ENCODE assay signal across 9 cellular contexts in the genomic region with DNA sequence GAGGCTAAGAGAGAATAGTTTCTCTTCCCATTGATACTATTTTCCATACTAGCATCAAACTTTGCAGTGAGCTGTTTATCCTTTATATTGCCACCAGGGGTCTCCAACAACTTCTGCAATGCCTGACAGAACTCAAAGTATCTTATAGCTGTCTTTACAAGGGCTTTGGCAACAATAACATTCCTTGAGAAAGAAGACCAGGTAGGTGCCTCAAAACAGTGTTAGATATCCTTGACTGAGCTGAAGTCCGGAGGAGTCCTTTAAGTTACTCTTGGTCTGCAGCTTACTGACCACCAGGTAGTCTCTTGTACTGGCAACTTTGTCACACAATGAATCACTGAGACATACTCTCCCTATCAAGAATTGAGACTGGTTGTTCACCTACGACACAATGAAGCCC. TPM values are rescaled to one million over a fixed set of nuclear protein-coding genes. Genes with fewer than 3 reads are reported as not detected.
DNase-seq lines count a peak whose midpoint lies in the region; ATAC-seq, FAIRE-seq and TF ChIP-seq lines count a peak whose summit lies in the region.
"Had no signal": no experiment of that assay in that cellular context is flagged by ENCODE, and none has a peak within 500 bp of the region (broad histone marks: within the 10 kb centered on the region; RNA-seq: fewer than 3 reads in every experiment).

No MANE protein-coding gene starts in this region.

- H3K4me1 ChIP-seq in KMS-11 (ENCODE audit: low read depth, poor library complexity, severe bottlenecking) (no peaks in the 10 kb centered on the region), pancreas (no peaks in the 10 kb centered on the region)

- no peaks in the 10 kb centered on the region for H3K27me3 ChIP-seq in KMS-11 (ENCODE audit: insufficient read depth, low read depth)
- H3K27me3 ChIP-seq in pancreas = no peaks in the 10 kb centered on the region

- H2AFZ ChIP-seq in KMS-11 (ENCODE audit: low read depth) = no peak overlapping the region

- DNase-seq in DMS53 (lab: John Stamatoyannopoulos, UW) = peak; percentile 78
- no peak for DNase-seq in T-helper 17 cell
- peak; percentile 69 for DNase-seq in fibroblast of mammary gland (ENCODE audit: low read depth)
- DNase-seq in pancreas = no peak
- DNase-seq in T-helper 2 cell treated with Interferon-gamma antibody and Interleukin-4, amounts not matched to agents 5 μg/mL and 100 μg/mL, for 36 hours (ENCODE audit: low spot score) = no peak

- peak; percentile 41 for FAIRE-seq in pancreas (lab: Jason Lieb, UNC)

- no peak overlapping the region for H3K9ac ChIP-seq in KMS-11

- no peaks in the 10 kb centered on the region for H4K20me1 ChIP-seq in KMS-11 (ENCODE audit: insufficient read depth)

- no peaks in the 10 kb centered on the region for H3K79me2 ChIP-seq in KMS-11 (ENCODE audit: insufficient read depth, low read depth)

- no peak overlapping the region for H3K4me3 ChIP-seq in KMS-11 (IDR thresholded peaks at IDR 0.05; ENCODE audit: insufficient read depth, low read depth, low read length)
- no peak overlapping the region for H3K4me3 ChIP-seq in fibroblast of mammary gland (ENCODE audit: control insufficient read depth, low read depth, low read length)
- H3K4me3 ChIP-seq in pancreas = no peak overlapping the region
- H3K4me3 ChIP-seq: skin epidermis had no signal

- no peaks in the 10 kb centered on the region for H3K36me3 Mint-ChIP-seq in T-helper 17 cell (ENCODE audit: low read depth)
- H3K36me3 Mint-ChIP-seq in T-helper 2 cell treated with Interferon-gamma antibody and Interleukin-4, amounts not matched to agents 5 μg/mL and 100 μg/mL, for 36 hours (ENCODE audit: low read depth) = no peaks in the 10 kb centered on the region

- no peaks in the 10 kb centered on the region for H3K4me1 Mint-ChIP-seq in T-helper 17 cell
- no peaks in the 10 kb centered on the region for H3K4me1 Mint-ChIP-seq in T-helper 2 cell treated with Interferon-gamma antibody and Interleukin-4, amounts not matched to agents 5 μg/mL and 100 μg/mL, for 36 hours (ENCODE audit: low read depth)

- H3K9me3 ChIP-seq in T-helper 17 cell (ENCODE audit: control insufficient read depth, low read length, poor library complexity, severe bottlenecking) = no peaks in the 10 kb centered on the region
- H3K9me3 ChIP-seq in pancreas = no peaks in the 10 kb centered on the region

- H3K27ac ChIP-seq in 22Rv1 (no peak overlapping the region), KMS-11 (no peak overlapping the region), pancreas (no peak overlapping the region)
- H3K27ac ChIP-seq: skin epidermis had no signal

- no peak overlapping the region for H3K4me3 Mint-ChIP-seq in T-helper 17 cell
- H3K4me3 Mint-ChIP-seq in T-helper 2 cell treated with Interferon-gamma antibody and Interleukin-4, amounts not matched to agents 5 μg/mL and 100 μg/mL, for 36 hours = no peak overlapping the region

- H3K27ac Mint-ChIP-seq in T-helper 17 cell = no peak overlapping the region
- H3K27ac Mint-ChIP-seq in T-helper 2 cell treated with Interferon-gamma antibody and Interleukin-4, amounts not matched to agents 5 μg/mL and 100 μg/mL, for 36 hours = no peak overlapping the region

- H3K36me3 ChIP-seq in KMS-11 (ENCODE audit: insufficient read depth) (no peaks in the 10 kb centered on the region), pancreas (no peaks in the 10 kb centered on the region)

- no peaks in the 10 kb centered on the region for H3K27me3 Mint-ChIP-seq in T-helper 17 cell
- peaks cover 21% of the 10 kb centered on the region for H3K27me3 Mint-ChIP-seq in T-helper 2 cell treated with Interferon-gamma antibody and Interleukin-4, amounts not matched to agents 5 μg/mL and 100 μg/mL, for 36 hours (ENCODE audit: low read depth)

- intact Hi-C loops in pancreas (cut with DNase I) = no loop called here

- TF ChIP-seq CTCF in 22Rv1 (IDR thresholded peaks at IDR 0.05) = peak; percentile 95
- TF ChIP-seq CTCF in KMS-11 (conservative IDR thresholded peaks at IDR 0.05; ENCODE audit: low read depth, low read length) = peak; percentile 87
- peak; percentile 84 for TF ChIP-seq CTCF in fibroblast of mammary gland (conservative IDR thresholded peaks at IDR 0.05; ENCODE audit: control insufficient read depth, insufficient read depth, low read depth, low read length)
- peak; percentile 50 to 68 (median 60) for TF ChIP-seq CTCF in pancreas (IDR thresholded peaks at IDR 0.05)

- WGBS in pancreas, 2 donors = 24 to 27% methylated on average over 2 of the region's 2 CpGs

- peaks cover 2% of the 10 kb centered on the region for H3K9me3 Mint-ChIP-seq in T-helper 2 cell treated with Interferon-gamma antibody and Interleukin-4, amounts not matched to agents 5 μg/mL and 100 μg/mL, for 36 hours

- ATAC-seq in GM21723 (IDR thresholded peaks at IDR 0.05; ENCODE audit: unreplicated experiment) (peak; percentile 88), T-helper 17 cell (peak; percentile 84), pancreas (peak; percentile 55 to 88 (median 84))

- no peak overlapping the region for H3K4me2 ChIP-seq in KMS-11

RNA-seq across cellular contexts. Expression of a gene that starts 30.0 kb away (rescaled TPM):
- total RNA-seq in T-helper 17 cell (100 to 1,000 TPM; 107 to 108 TPM), pancreas (10 to 100 TPM; 17.3 to 37.0 (median 27.2) TPM)
- 10 to 100 TPM; 10.6 to 17.3 TPM for polyA plus RNA-seq in pancreas

Comparison
In these comparisons a context has a peak if more than half of its experiments do, and no peak if none do; other contexts are left out.
1. DNase-seq: peak in DMS53 (single experiment) and fibroblast of mammary gland (single experiment); none in T-helper 17 cell (0 of 3), pancreas (0 of 6) and T-helper 2 cell treated with Interferon-gamma antibody and Interleukin-4, amounts not matched to agents 5 μg/mL and 100 μg/mL, for 36 hours (single experiment).
2. Peak in every context shown above with its lines, with median percentiles within 50 percentile points of each other: CTCF ChIP-seq and ATAC-seq.